ENCODE assay signal across 8 cellular contexts in the genomic region with DNA sequence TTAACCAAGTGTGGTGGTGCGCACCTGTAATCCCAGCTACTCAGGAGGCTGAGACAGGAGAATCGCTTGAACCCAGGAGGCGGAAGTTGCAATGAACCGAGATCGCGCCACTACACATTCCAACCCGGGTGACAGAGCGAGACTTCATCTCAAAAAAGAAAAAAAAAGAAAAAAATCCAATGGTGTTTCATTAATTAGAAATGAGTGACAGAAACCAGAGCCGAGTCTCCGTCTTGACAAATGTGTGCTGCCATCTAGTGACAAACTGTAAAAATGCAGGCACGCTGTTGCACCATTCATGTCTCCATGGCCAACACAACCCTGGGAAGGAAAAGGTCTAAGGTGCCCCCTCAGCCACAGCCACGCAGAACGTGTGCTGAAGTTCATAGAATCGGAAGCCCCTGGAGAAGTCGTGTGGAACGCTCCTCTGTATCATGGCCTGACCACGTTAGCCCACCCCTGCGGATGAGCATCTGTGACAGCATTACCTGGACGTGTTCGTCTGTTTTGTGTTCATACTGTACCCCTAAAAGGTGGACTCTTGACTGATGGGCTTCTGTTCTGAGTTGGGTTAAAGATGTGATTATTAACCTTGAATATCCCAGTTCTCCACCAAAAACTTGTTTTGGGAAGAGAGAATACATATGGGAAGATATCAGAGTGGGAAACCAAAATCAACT.
A peak's percentile ranks its signal among the peaks of the same experiment; 100 is the strongest.
DNase-seq lines count a peak whose midpoint lies in the region; ATAC-seq, FAIRE-seq and TF ChIP-seq lines count a peak whose summit lies in the region.

No MANE protein-coding gene starts in this region.

- H3K4me1 ChIP-seq in thoracic aorta (ENCODE audit: control insufficient read depth in 1 of 2, low read depth in 2 of 2) = peaks cover 0 to 11% of the 10 kb centered on the region in 2 donors

- no peaks in the 10 kb centered on the region for H3K27me3 Mint-ChIP-seq in activated T-helper 17 cell treated with anti-CD3 and anti-CD28 coated beads, Interleukin-2, amount 50 U/mL, for 72 hours

- peak; percentile 47 for TF ChIP-seq CTCF in HL-60 (IDR thresholded peaks at IDR 0.05; ENCODE audit: insufficient read depth, low read length)
- TF ChIP-seq CTCF in fibroblast of villous mesenchyme (IDR thresholded peaks at IDR 0.05; ENCODE audit: insufficient read depth, low read depth, low read length) = peak; percentile 83
- TF ChIP-seq CTCF in thoracic aorta (IDR thresholded peaks at IDR 0.05) = peak; percentile 87

- peak; percentile 60 for ATAC-seq in activated T-helper 17 cell treated with anti-CD3 and anti-CD28 coated beads, Interleukin-2, amount 50 U/mL, for 72 hours (replicated peaks)
- ATAC-seq in thoracic aorta (ENCODE audit: insufficient number of reproducible peaks, low FRiP score, low read depth) (no peak), HG02763 (IDR thresholded peaks at IDR 0.05; ENCODE audit: unreplicated experiment) (no peak)

- no peak overlapping the region for H3K4me3 ChIP-seq in HL-60 (replicated peaks; ENCODE audit: insufficient read depth, low read length)
- H3K4me3 ChIP-seq in fibroblast of villous mesenchyme (ENCODE audit: low read depth, low read length) = no peak overlapping the region
- H3K4me3 ChIP-seq in thoracic aorta = no peak overlapping the region

- H3K27me3 ChIP-seq in HL-60 (ENCODE audit: insufficient read depth, poor library complexity, severe bottlenecking) (no peaks in the 10 kb centered on the region), thoracic aorta (replicated peaks; ENCODE audit: insufficient read depth) (no peaks in the 10 kb centered on the region)

- no peak overlapping the region for H3K27ac Mint-ChIP-seq in activated T-helper 17 cell treated with anti-CD3 and anti-CD28 coated beads, Interleukin-2, amount 50 U/mL, for 72 hours

- peak; percentile 68 for DNase-seq in ELF-1 (ENCODE audit: low read depth, low spot score)
- peak in 1 of 2 experiments; percentile 77 for DNase-seq in HL-60 (ENCODE audit: low read depth in 1 of 2, low spot score in 1 of 2)
- DNase-seq in RCC 7860 (ENCODE audit: low spot score) = peak; percentile 54
- peak; percentile 80 for DNase-seq in fibroblast of villous mesenchyme (ENCODE audit: low read depth)
- peak in 39 of 56 donors; percentile 2 to 82 (median 23) for DNase-seq in nucleus accumbens (lab: John Stamatoyannopoulos, UW)
- DNase-seq in thoracic aorta (ENCODE audit: low spot score) = peak; percentile 47

- H3K4me1 Mint-ChIP-seq in activated T-helper 17 cell treated with anti-CD3 and anti-CD28 coated beads, Interleukin-2, amount 50 U/mL, for 72 hours = peaks cover 13% of the 10 kb centered on the region

- no peaks in the 10 kb centered on the region for H3K36me3 Mint-ChIP-seq in activated T-helper 17 cell treated with anti-CD3 and anti-CD28 coated beads, Interleukin-2, amount 50 U/mL, for 72 hours (ENCODE audit: low read depth)

- H3K36me3 ChIP-seq in thoracic aorta = no peaks in the 10 kb centered on the region

- FAIRE-seq in RCC 7860 (lab: Jason Lieb, UNC) = peak; percentile 58

- no peaks in the 10 kb centered on the region for H3K9me3 Mint-ChIP-seq in activated T-helper 17 cell treated with anti-CD3 and anti-CD28 coated beads, Interleukin-2, amount 50 U/mL, for 72 hours

- H3K4me3 Mint-ChIP-seq in activated T-helper 17 cell treated with anti-CD3 and anti-CD28 coated beads, Interleukin-2, amount 50 U/mL, for 72 hours = no peak overlapping the region

- H3K27ac ChIP-seq in HL-60 (replicated peaks) (0 out of 2 replicates have a peak overlapping the region, but pooled peaks have one; percentile 19), thoracic aorta (no peak overlapping the region)

- H3K9me3 ChIP-seq in thoracic aorta = no peaks in the 10 kb centered on the region
